25 cellular contexts compared by ENCODE assay signal in the genomic region with DNA sequence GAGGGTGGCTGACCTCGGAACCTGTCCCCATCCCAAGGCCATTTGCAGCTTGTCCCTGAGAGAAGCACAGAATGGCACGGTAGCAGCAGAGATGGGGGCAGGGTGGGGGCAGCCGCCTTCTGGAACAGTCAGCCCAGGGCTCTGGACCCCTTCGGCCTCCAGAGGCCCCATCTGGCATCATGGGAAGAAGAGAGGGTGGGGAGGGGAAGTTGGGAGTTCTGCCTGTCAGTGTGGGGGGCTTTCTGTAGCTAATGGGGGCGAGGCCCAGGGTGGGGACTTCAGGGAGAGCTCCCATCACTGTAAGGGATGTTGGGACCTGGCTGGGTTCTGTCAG.
"Had no signal": no experiment of that assay in that cellular context is flagged by ENCODE, and none has a peak within 500 bp of the region (broad histone marks: within the 10 kb centered on the region; RNA-seq: fewer than 3 reads in every experiment).

No MANE protein-coding gene starts in this region.

- ATAC-seq: activated CD8-positive, alpha-beta memory T cell treated with anti-CD3 and anti-CD28 coated beads, Interleukin-2, amount 10 ng/mL, durations not matched to agents 7 days and 5 days; T-helper 17 cell had no signal

- H3K4me1 Mint-ChIP-seq: activated B cell treated with CpG ODN at 0.5 μM for 24 hours; activated CD4-positive, alpha-beta T cell treated with anti-CD3 and anti-CD28 coated beads, Interleukin-2, amount 10 ng/mL, durations not matched to agents 24 days and 14 days; activated CD8-positive, alpha-beta memory T cell treated with anti-CD3 and anti-CD28 coated beads, Interleukin-2, amount 10 ng/mL, durations not matched to agents 7 days and 5 days; activated naive CD4-positive, alpha-beta T cell treated with anti-CD3 and anti-CD28 coated beads, Interleukin-2, amount 50 U/mL, for 24 hours had no signal

- H3K4me3 ChIP-seq: breast epithelium, MG63, PC-9 had no signal

- H3K27ac Mint-ChIP-seq: activated B cell treated with CpG ODN at 0.5 μM for 24 hours; activated CD4-positive, alpha-beta T cell treated with anti-CD3 and anti-CD28 coated beads, Interleukin-2, amount 10 ng/mL, durations not matched to agents 24 days and 14 days; activated CD8-positive, alpha-beta memory T cell treated with anti-CD3 and anti-CD28 coated beads, Interleukin-2, amount 10 ng/mL, durations not matched to agents 7 days and 5 days; activated naive CD4-positive, alpha-beta T cell treated with anti-CD3 and anti-CD28 coated beads, Interleukin-2, amount 50 U/mL, for 24 hours; activated T-cell treated with anti-CD3 and anti-CD28 coated beads, Interleukin-2, amount 50 U/mL, for 24 hours; activated T-helper 1 cell treated with anti-CD3 and anti-CD28 coated beads, Interleukin-12 subunit alpha, Interleukin-12 subunit beta, Interleukin-2, Interleukin-4 antibody, amounts not matched to agents 30 ng/mL and 10 ng/mL and 1 ng/mL, durations not matched to agents 14 hours and 24 hours and 36 hours; T-helper 17 cell had no signal

- DNase-seq: activated B cell treated with CpG ODN at 0.5 μM for 24 hours; activated CD4-positive, alpha-beta T cell treated with anti-CD3 and anti-CD28 coated beads for 1 hour; activated CD4-positive, alpha-beta T cell treated with anti-CD3 and anti-CD28 coated beads, Interleukin-2, amount 10 ng/mL, durations not matched to agents 24 days and 14 days; activated CD4-positive, alpha-beta T cell treated with anti-CD3 and anti-CD28 coated beads, Interleukin-2, amount 50 U/mL, for 48 hours; activated CD8-positive, alpha-beta memory T cell treated with anti-CD3 and anti-CD28 coated beads, Interleukin-2, amount 10 ng/mL, durations not matched to agents 7 days and 5 days; activated effector memory CD4-positive, alpha-beta T cell treated with Interleukin-2 at 50 U/mL for 16 hours; activated naive CD4-positive, alpha-beta T cell; activated T-cell treated with anti-CD3 and anti-CD28 coated beads, Interleukin-2, amount 50 U/mL, for 24 hours; MG63; NCI-H1105; NCI-H1436; NCI-H1694 treated with DMSO at 0.1 percent for 48 hours; NCI-H2029 treated with DMSO at 0.1 percent for 48 hours; NCI-H345; NCI-H510A; NCI-H526 treated with DMSO at 0.1 percent for 48 hours; NCI-H82; NK-92 treated with Interleukin-12 subunit alpha and Interleukin-12 subunit beta, amount 100 ng/mL, for 24 hours; PC-9; SIG-M5; T-helper 17 cell; T1000 had no signal

- H3K27ac ChIP-seq: breast epithelium, PC-9 had no signal

- H3K9me3 ChIP-seq: breast epithelium, MG63 had no signal

- H3K36me3 ChIP-seq: breast epithelium, MG63 had no signal

- H3K27me3 ChIP-seq: MG63 had no signal

- H3K4me3 Mint-ChIP-seq: activated B cell treated with CpG ODN at 0.5 μM for 24 hours; activated CD4-positive, alpha-beta T cell treated with anti-CD3 and anti-CD28 coated beads, Interleukin-2, amount 10 ng/mL, durations not matched to agents 24 days and 14 days; activated CD8-positive, alpha-beta memory T cell treated with anti-CD3 and anti-CD28 coated beads, Interleukin-2, amount 10 ng/mL, durations not matched to agents 7 days and 5 days; activated naive CD4-positive, alpha-beta T cell treated with anti-CD3 and anti-CD28 coated beads, Interleukin-2, amount 50 U/mL, for 24 hours; activated T-cell treated with anti-CD3 and anti-CD28 coated beads, Interleukin-2, amount 50 U/mL, for 24 hours; activated T-helper 1 cell treated with anti-CD3 and anti-CD28 coated beads, Interleukin-12 subunit alpha, Interleukin-12 subunit beta, Interleukin-2, Interleukin-4 antibody, amounts not matched to agents 30 ng/mL and 10 ng/mL and 1 ng/mL, durations not matched to agents 14 hours and 24 hours and 36 hours; T-helper 17 cell had no signal

- H3K4me1 ChIP-seq: breast epithelium had no signal

- H3K9me3 Mint-ChIP-seq: activated B cell treated with CpG ODN at 0.5 μM for 24 hours; activated CD4-positive, alpha-beta T cell treated with anti-CD3 and anti-CD28 coated beads, Interleukin-2, amount 10 ng/mL, durations not matched to agents 24 days and 14 days; activated naive CD4-positive, alpha-beta T cell treated with anti-CD3 and anti-CD28 coated beads, Interleukin-2, amount 50 U/mL, for 24 hours; activated T-cell treated with anti-CD3 and anti-CD28 coated beads, Interleukin-2, amount 50 U/mL, for 24 hours; activated T-helper 1 cell treated with anti-CD3 and anti-CD28 coated beads, Interleukin-12 subunit alpha, Interleukin-12 subunit beta, Interleukin-2, Interleukin-4 antibody, amounts not matched to agents 30 ng/mL and 10 ng/mL and 1 ng/mL, durations not matched to agents 14 hours and 24 hours and 36 hours had no signal

- H3K36me3 Mint-ChIP-seq: activated CD8-positive, alpha-beta memory T cell treated with anti-CD3 and anti-CD28 coated beads, Interleukin-2, amount 10 ng/mL, durations not matched to agents 7 days and 5 days; activated naive CD4-positive, alpha-beta T cell treated with anti-CD3 and anti-CD28 coated beads, Interleukin-2, amount 50 U/mL, for 24 hours had no signal
